11 cellular contexts compared by ENCODE assay signal in genomic region chr5:80871541-80871961, GRCh38.
A peak's percentile ranks its signal among the peaks of the same experiment; 100 is the strongest.
DNase-seq lines count a peak whose midpoint lies in the region; ATAC-seq and TF ChIP-seq lines count a peak whose summit lies in the region.
"Had no signal": no experiment of that assay in that cellular context is flagged by ENCODE, and none has a peak within 500 bp of the region (broad histone marks: within the 10 kb centered on the region; RNA-seq: fewer than 3 reads in every experiment).

No MANE protein-coding gene starts in this region.

- no peaks in the 10 kb centered on the region for H3K27me3 Mint-ChIP-seq in activated CD4-positive, alpha-beta T cell treated with anti-CD3 and anti-CD28 coated beads, Interleukin-2, amount 10 ng/mL, durations not matched to agents 7 days and 5 days

- H3K27ac ChIP-seq in RWPE1 = no peak overlapping the region
- H3K27ac ChIP-seq: SK-N-MC had no signal

- no peak overlapping the region for H3K4me3 ChIP-seq in choroid plexus epithelial cell (ENCODE audit: low read depth, low read length)
- H3K4me3 ChIP-seq: SK-N-MC had no signal

- no peaks in the 10 kb centered on the region for H3K9me3 Mint-ChIP-seq in activated CD4-positive, alpha-beta T cell treated with anti-CD3 and anti-CD28 coated beads, Interleukin-2, amount 10 ng/mL, durations not matched to agents 7 days and 5 days
- H3K9me3 Mint-ChIP-seq: nephron had no signal

- TF ChIP-seq CTCF in RWPE1 (conservative IDR thresholded peaks at IDR 0.05; ENCODE audit: low read depth) (no peak), choroid plexus epithelial cell (conservative IDR thresholded peaks at IDR 0.05; ENCODE audit: low read depth, low read length) (no peak)

- POLR2A ChIA-PET in activated CD4-positive, alpha-beta T cell treated with anti-CD3 and anti-CD28 coated beads, Interleukin-2, amount 10 ng/mL, durations not matched to agents 7 days and 5 days (lab: Charles Lee) = interaction anchor here (0.6 kb wide), 1 partner anchor 271 kb away, joined by 3 read pairs; no protein-coding TSS in a partner anchor
- POLR2A ChIA-PET in RWPE1 (lab: Yijun Ruan, JAX; ENCODE audit: low non-redundant PET) = no interaction called here

- CTCF ChIA-PET in activated CD4-positive, alpha-beta T cell treated with anti-CD3 and anti-CD28 coated beads, Interleukin-2, amount 10 ng/mL, durations not matched to agents 7 days and 5 days (lab: Charles Lee) = no interaction called here
- CTCF ChIA-PET in RWPE1 (lab: Yijun Ruan, JAX) = no interaction called here

- H3K27ac Mint-ChIP-seq in activated CD4-positive, alpha-beta T cell treated with anti-CD3 and anti-CD28 coated beads, Interleukin-2, amount 10 ng/mL, durations not matched to agents 7 days and 5 days = no peak overlapping the region
- H3K27ac Mint-ChIP-seq: nephron had no signal

- peaks cover 6% of the 10 kb centered on the region for H3K4me1 Mint-ChIP-seq in activated CD4-positive, alpha-beta T cell treated with anti-CD3 and anti-CD28 coated beads, Interleukin-2, amount 10 ng/mL, durations not matched to agents 7 days and 5 days

- no peak for ATAC-seq in GM21786 (IDR thresholded peaks at IDR 0.05; ENCODE audit: unreplicated experiment)

- no peak overlapping the region for H3K4me3 Mint-ChIP-seq in activated CD4-positive, alpha-beta T cell treated with anti-CD3 and anti-CD28 coated beads, Interleukin-2, amount 10 ng/mL, durations not matched to agents 7 days and 5 days
- H3K4me3 Mint-ChIP-seq: nephron had no signal

- peak; percentile 68 for DNase-seq in activated CD4-positive, alpha-beta T cell treated with anti-CD3 and anti-CD28 coated beads for 48 hours
- DNase-seq in activated CD4-positive, alpha-beta T cell treated with anti-CD3 and anti-CD28 coated beads, Interleukin-2, amount 10 ng/mL, durations not matched to agents 7 days and 5 days = no peak
- DNase-seq in RWPE1 (ENCODE audit: low spot score) (peak; percentile 34), choroid plexus epithelial cell (ENCODE audit: low read depth) (peak; percentile 75), ureter (ENCODE audit: low spot score) (no peak)
- DNase-seq in stimulated activated CD4-positive, alpha-beta T cell treated with anti-CD3 and anti-CD28 coated beads, Interleukin-2, amount 100 ng/mL, for 48 hours = peak; percentile 43
- no peak for DNase-seq in effector CD4-positive, alpha-beta T cell
- DNase-seq: NCI-H1436 had no signal

- peaks cover 56% of the 10 kb centered on the region for H3K36me3 Mint-ChIP-seq in activated CD4-positive, alpha-beta T cell treated with anti-CD3 and anti-CD28 coated beads, Interleukin-2, amount 10 ng/mL, durations not matched to agents 7 days and 5 days (ENCODE audit: low read depth)

Comparison
In these comparisons a context has a peak if more than half of its experiments do, and no peak if none do; other contexts are left out.
1. DNase-seq: peak in activated CD4-positive, alpha-beta T cell treated with anti-CD3 and anti-CD28 coated beads for 48 hours (single experiment), RWPE1 (single experiment), choroid plexus epithelial cell (single experiment) and stimulated activated CD4-positive, alpha-beta T cell treated with anti-CD3 and anti-CD28 coated beads, Interleukin-2, amount 100 ng/mL, for 48 hours (2 of 2); none in activated CD4-positive, alpha-beta T cell treated with anti-CD3 and anti-CD28 coated beads, Interleukin-2, amount 10 ng/mL, durations not matched to agents 7 days and 5 days (single experiment), ureter (single experiment) and effector CD4-positive, alpha-beta T cell (single experiment).